Comparison of ENCODE assay signal across 1 cellular context in genomic region chrX:10685923-10686595, GRCh38.
TF ChIP-seq lines count a peak whose summit lies in the region.

No MANE protein-coding gene starts in this region.

TF ChIP-seq in SK-N-SH treated with all-trans-retinoic acid at 6 μM for 48 hours, 23 proteins besides CTCF, POLR2A, EP300 and RAD21 (continued from another document):
- no peak for TF ChIP-seq POU6F1 (CRISPR knock-in tag; IDR thresholded peaks at IDR 0.05; ENCODE audit: borderline replicate concordance, low read depth)
